ENCODE assay signal across 9 cellular contexts in the genomic region with DNA sequence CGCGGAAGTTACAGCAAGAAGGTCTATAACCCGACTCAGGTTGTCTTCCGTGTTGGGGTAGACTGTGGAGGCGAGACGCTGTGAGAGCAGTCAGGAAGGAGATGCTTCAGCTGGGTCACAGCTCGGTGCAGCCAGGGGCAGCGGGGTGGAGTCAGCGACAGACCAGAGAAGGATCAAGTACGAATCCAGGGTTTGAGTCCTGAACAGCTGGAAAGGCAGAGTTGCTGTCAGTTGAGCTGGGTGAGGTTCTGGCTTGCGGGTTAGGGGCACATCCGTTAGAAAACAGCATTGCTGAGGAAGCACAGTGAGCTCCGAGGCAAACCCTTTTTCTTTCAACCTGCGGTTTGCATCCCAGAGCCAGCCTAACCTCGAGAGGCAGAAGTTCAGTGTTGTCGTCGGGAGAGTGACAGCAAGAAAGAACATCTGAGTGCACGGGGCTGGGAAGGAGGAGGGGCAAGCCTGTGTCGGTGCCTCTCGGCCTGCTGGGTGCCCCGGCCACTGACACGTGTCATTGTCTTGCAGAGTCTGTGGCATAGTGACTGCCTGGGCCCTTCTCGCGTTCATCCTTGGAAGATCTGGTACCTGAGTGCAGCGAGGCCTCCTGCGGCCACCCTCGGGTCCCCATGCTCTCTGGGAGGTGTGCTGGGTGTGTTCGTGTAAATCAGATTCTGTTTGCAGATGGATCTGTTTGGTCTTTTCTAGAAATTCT. TPM values are rescaled to one million over a fixed set of nuclear protein-coding genes. Genes with fewer than 3 reads are reported as not detected.
DNase-seq lines count a peak whose midpoint lies in the region; ATAC-seq, FAIRE-seq and TF ChIP-seq lines count a peak whose summit lies in the region.
"Had no signal": no experiment of that assay in that cellular context is flagged by ENCODE, and none has a peak within 500 bp of the region (broad histone marks: within the 10 kb centered on the region; RNA-seq: fewer than 3 reads in every experiment).

No MANE protein-coding gene starts in this region.

- H3K4me1 Mint-ChIP-seq in activated T-helper 1 cell treated with anti-CD3 and anti-CD28 coated beads, Interleukin-12 subunit alpha, Interleukin-12 subunit beta, Interleukin-2, Interleukin-4 antibody, amounts not matched to agents 30 ng/mL and 10 ng/mL and 1 ng/mL, durations not matched to agents 14 hours and 24 hours and 36 hours (ENCODE audit: low read depth): peaks cover 18% of the 10 kb centered on the region
- H3K4me1 Mint-ChIP-seq in osteocyte (ENCODE audit: unreplicated experiment): peaks cover 9% of the 10 kb centered on the region

- TF ChIP-seq POLR2A in GM12892 (IDR thresholded peaks at IDR 0.05; ENCODE audit: low read depth, low read length): no peak

- FAIRE-seq in GM12892 (lab: Jason Lieb, UNC): peak; percentile 70

- no peaks in the 10 kb centered on the region for H3K27me3 Mint-ChIP-seq in activated T-helper 1 cell treated with anti-CD3 and anti-CD28 coated beads, Interleukin-12 subunit alpha, Interleukin-12 subunit beta, Interleukin-2, Interleukin-4 antibody, amounts not matched to agents 30 ng/mL and 10 ng/mL and 1 ng/mL, durations not matched to agents 14 hours and 24 hours and 36 hours (ENCODE audit: insufficient read depth)
- H3K27me3 Mint-ChIP-seq in osteocyte (ENCODE audit: unreplicated experiment): no peaks in the 10 kb centered on the region

- intact Hi-C loops in activated T-helper 1 cell treated with anti-CD3 and anti-CD28 coated beads, Interleukin-12 subunit alpha, Interleukin-12 subunit beta, Interleukin-2, Interleukin-4 antibody, amounts not matched to agents 30 ng/mL and 10 ng/mL and 1 ng/mL, durations not matched to agents 14 hours and 24 hours and 36 hours (cut with micrococcal nuclease): no loop called here

- no peaks in the 10 kb centered on the region for H3K9me3 Mint-ChIP-seq in activated T-helper 1 cell treated with anti-CD3 and anti-CD28 coated beads, Interleukin-12 subunit alpha, Interleukin-12 subunit beta, Interleukin-2, Interleukin-4 antibody, amounts not matched to agents 30 ng/mL and 10 ng/mL and 1 ng/mL, durations not matched to agents 14 hours and 24 hours and 36 hours
- H3K9me3 Mint-ChIP-seq in osteocyte (ENCODE audit: unreplicated experiment): no peaks in the 10 kb centered on the region

- H3K27ac Mint-ChIP-seq in activated T-helper 1 cell treated with anti-CD3 and anti-CD28 coated beads, Interleukin-12 subunit alpha, Interleukin-12 subunit beta, Interleukin-2, Interleukin-4 antibody, amounts not matched to agents 30 ng/mL and 10 ng/mL and 1 ng/mL, durations not matched to agents 14 hours and 24 hours and 36 hours: peak overlapping the region; percentile 83
- H3K27ac Mint-ChIP-seq in osteocyte (ENCODE audit: unreplicated experiment): no peak overlapping the region

- H3K4me3 Mint-ChIP-seq in activated T-helper 1 cell treated with anti-CD3 and anti-CD28 coated beads, Interleukin-12 subunit alpha, Interleukin-12 subunit beta, Interleukin-2, Interleukin-4 antibody, amounts not matched to agents 30 ng/mL and 10 ng/mL and 1 ng/mL, durations not matched to agents 14 hours and 24 hours and 36 hours: peak overlapping the region; percentile 75
- H3K4me3 Mint-ChIP-seq in osteocyte (ENCODE audit: unreplicated experiment): peak overlapping the region; percentile 38

- no peak for TF ChIP-seq CTCF in osteocyte (IDR thresholded peaks at IDR 0.05)

- no peaks in the 10 kb centered on the region for H3K36me3 Mint-ChIP-seq in activated T-helper 1 cell treated with anti-CD3 and anti-CD28 coated beads, Interleukin-12 subunit alpha, Interleukin-12 subunit beta, Interleukin-2, Interleukin-4 antibody, amounts not matched to agents 30 ng/mL and 10 ng/mL and 1 ng/mL, durations not matched to agents 14 hours and 24 hours and 36 hours (ENCODE audit: low read depth)
- H3K36me3 Mint-ChIP-seq in osteocyte (ENCODE audit: unreplicated experiment): no peaks in the 10 kb centered on the region

- DNase-seq in GM12892 (ENCODE audit: insufficient read length) (peak; percentile 39), LHCN-M2 (ENCODE audit: low read depth) (peak; percentile 52), osteocyte (ENCODE audit: extremely low spot score, unreplicated experiment) (no peak), NCI-H1436 (lab: John Stamatoyannopoulos, UW) (no peak), DMS 273 treated with DMSO at 0.1 percent for 48 hours (lab: John Stamatoyannopoulos, UW) (no peak)
- peak; percentile 36 for DNase-seq in activated T-helper 1 cell treated with anti-CD3 and anti-CD28 coated beads, Interleukin-12 subunit alpha, Interleukin-12 subunit beta, Interleukin-2, Interleukin-4 antibody, amounts not matched to agents 30 ng/mL and 10 ng/mL and 1 ng/mL, durations not matched to agents 14 hours and 24 hours and 36 hours (ENCODE audit: low spot score)

- ATAC-seq in GM18519 (IDR thresholded peaks at IDR 0.05; ENCODE audit: low FRiP score, unreplicated experiment) (no peak), GM18870 (IDR thresholded peaks at IDR 0.05; ENCODE audit: unreplicated experiment) (no peak)

RNA-seq across cellular contexts. Expression of a gene that starts 20.0 kb away (rescaled TPM):
- polyA plus RNA-seq in GM12892 (2012; ENCODE audit: missing spikeins): not detected
- not detected in 2 replicates for total RNA-seq in LHCN-M2 (2014; rRNA removed)
- not detected for polyA plus RNA-seq in LHCN-M2 (2012)
- total RNA-seq in activated T-helper 1 cell treated with anti-CD3 and anti-CD28 coated beads, Interleukin-12 subunit alpha, Interleukin-12 subunit beta, Interleukin-2, Interleukin-4 antibody, amounts not matched to agents 30 ng/mL and 10 ng/mL and 1 ng/mL, durations not matched to agents 14 hours and 24 hours and 36 hours: 0.56 and 0.78 TPM in 2 replicates
- total RNA-seq in osteocyte: not detected in 2 replicates
- polyA plus RNA-seq: neural cell had no signal

RNA-seq across cellular contexts. Expression of a gene that starts 29.8 kb away (rescaled TPM):
- polyA plus RNA-seq in GM12892 (2012; ENCODE audit: missing spikeins): 81.4 TPM
- 95.2 and 111 TPM in 2 replicates for total RNA-seq in LHCN-M2 (2014; rRNA removed)
- 82.0 TPM for polyA plus RNA-seq in LHCN-M2 (2012)
- 108 and 111 TPM in 2 replicates for total RNA-seq in activated T-helper 1 cell treated with anti-CD3 and anti-CD28 coated beads, Interleukin-12 subunit alpha, Interleukin-12 subunit beta, Interleukin-2, Interleukin-4 antibody, amounts not matched to agents 30 ng/mL and 10 ng/mL and 1 ng/mL, durations not matched to agents 14 hours and 24 hours and 36 hours
- total RNA-seq in osteocyte: 47.1 and 47.3 TPM in 2 replicates

RNA-seq across cellular contexts. Expression of a gene that starts 30.7 kb away (rescaled TPM):
- 206 TPM for polyA plus RNA-seq in GM12892 (2012; ENCODE audit: missing spikeins)
- 339 and 384 TPM in 2 replicates for total RNA-seq in LHCN-M2 (2014; rRNA removed)
- polyA plus RNA-seq in LHCN-M2 (2012): 158 TPM
- 454 and 457 TPM in 2 replicates for total RNA-seq in activated T-helper 1 cell treated with anti-CD3 and anti-CD28 coated beads, Interleukin-12 subunit alpha, Interleukin-12 subunit beta, Interleukin-2, Interleukin-4 antibody, amounts not matched to agents 30 ng/mL and 10 ng/mL and 1 ng/mL, durations not matched to agents 14 hours and 24 hours and 36 hours
- total RNA-seq in osteocyte: 167 and 173 TPM in 2 replicates

RNA-seq across cellular contexts. Expression of a gene that starts 58.2 kb away (rescaled TPM):
- 104 TPM for polyA plus RNA-seq in GM12892 (2012; ENCODE audit: missing spikeins)
- total RNA-seq in LHCN-M2 (2014; rRNA removed): 24.2 and 27.4 TPM in 2 replicates
- 66.1 TPM for polyA plus RNA-seq in LHCN-M2 (2012)
- 83.1 and 84.2 TPM in 2 replicates for total RNA-seq in activated T-helper 1 cell treated with anti-CD3 and anti-CD28 coated beads, Interleukin-12 subunit alpha, Interleukin-12 subunit beta, Interleukin-2, Interleukin-4 antibody, amounts not matched to agents 30 ng/mL and 10 ng/mL and 1 ng/mL, durations not matched to agents 14 hours and 24 hours and 36 hours
- total RNA-seq in osteocyte: 21.3 and 22.4 TPM in 2 replicates

Comparison
In these comparisons a context has a peak if more than half of its experiments do, and no peak if none do; other contexts are left out.
1. DNase-seq: peak in GM12892 (single experiment), LHCN-M2 (single experiment) and activated T-helper 1 cell treated with anti-CD3 and anti-CD28 coated beads, Interleukin-12 subunit alpha, Interleukin-12 subunit beta, Interleukin-2, Interleukin-4 antibody, amounts not matched to agents 30 ng/mL and 10 ng/mL and 1 ng/mL, durations not matched to agents 14 hours and 24 hours and 36 hours (single experiment); none in osteocyte (single experiment), NCI-H1436 (single experiment) and DMS 273 treated with DMSO at 0.1 percent for 48 hours (single experiment).